Comparison of ENCODE assay signal across 26 cellular contexts in genomic region chr20:34569598-34569997, GRCh38.
"Had no signal": no experiment of that assay in that cellular context is flagged by ENCODE, and none has a peak within 500 bp of the region (broad histone marks: within the 10 kb centered on the region; RNA-seq: fewer than 3 reads in every experiment).

No MANE protein-coding gene starts in this region.

- H3K27ac Mint-ChIP-seq: naive thymus-derived CD8-positive, alpha-beta T cell; stimulated activated memory B cell treated with anti-CD40 and anti-IgM and Interleukin-4, amounts not matched to agents 10 μg/mL and 1 μg/mL and 100 μg/mL, for 72 hours; stimulated activated naive CD8-positive, alpha-beta T cell treated with anti-CD3 and anti-CD28 coated beads, Interleukin-15, amount 100 ng/mL, for 72 hours had no signal

- H3K9me3 ChIP-seq: heart left ventricle, mucosa of descending colon, neutrophil, psoas muscle, right lobe of liver, spleen, thoracic aorta had no signal

- FAIRE-seq: endometrium, frontal cortex, urothelium cell line had no signal

- H3K4me1 ChIP-seq: psoas muscle had no signal

- ATAC-seq: esophagus mucosa; heart left ventricle; left lobe of liver; mucosa of descending colon; naive thymus-derived CD8-positive, alpha-beta T cell; psoas muscle; right lobe of liver; stimulated activated memory B cell treated with anti-CD40 and anti-IgM and Interleukin-4, amounts not matched to agents 10 μg/mL and 1 μg/mL and 100 μg/mL, for 72 hours; stimulated activated naive CD8-positive, alpha-beta T cell treated with anti-CD3 and anti-CD28 coated beads, Interleukin-15, amount 100 ng/mL, for 72 hours had no signal

- H3K27ac ChIP-seq: dorsolateral prefrontal cortex, heart left ventricle, psoas muscle, right lobe of liver, spleen, thoracic aorta had no signal

- H3K36me3 ChIP-seq: neutrophil, right lobe of liver had no signal

- DNase-seq: cortex of kidney; dorsolateral prefrontal cortex; effector CD8-positive, alpha-beta T cell; heart left ventricle; hippocampal formation; kidney glomerular epithelial cell; mammary epithelial cell; mucosa of descending colon; naive thymus-derived CD8-positive, alpha-beta T cell; psoas muscle; retina; right lobe of liver; spleen; stimulated activated CD4-positive, alpha-beta T cell treated with anti-CD3 and anti-CD28 coated beads, Interleukin-15, amount 100 ng/mL, for 24 hours; stimulated activated CD4-positive, alpha-beta T cell treated with anti-CD3 and anti-CD28 coated beads, Interleukin-1b, Interleukin-23, amount 100 ng/mL, for 48 hours; stimulated activated CD4-positive, alpha-beta T cell treated with anti-CD3 and anti-CD28 coated beads, Interleukin-4, amount 100 ng/mL, for 24 hours; stimulated activated naive CD8-positive, alpha-beta T cell treated with anti-CD3 and anti-CD28 coated beads, Interleukin-15, amount 100 ng/mL, for 72 hours; trophoblast cell had no signal

- H3K4me3 ChIP-seq: dorsolateral prefrontal cortex, heart left ventricle, mucosa of descending colon, psoas muscle, right lobe of liver, spleen, thoracic aorta had no signal

- H3K27me3 Mint-ChIP-seq: naive thymus-derived CD8-positive, alpha-beta T cell; stimulated activated memory B cell treated with anti-CD40 and anti-IgM and Interleukin-4, amounts not matched to agents 10 μg/mL and 1 μg/mL and 100 μg/mL, for 72 hours; stimulated activated naive CD8-positive, alpha-beta T cell treated with anti-CD3 and anti-CD28 coated beads, Interleukin-15, amount 100 ng/mL, for 72 hours had no signal

- H3K4me3 Mint-ChIP-seq: naive thymus-derived CD8-positive, alpha-beta T cell; stimulated activated memory B cell treated with anti-CD40 and anti-IgM and Interleukin-4, amounts not matched to agents 10 μg/mL and 1 μg/mL and 100 μg/mL, for 72 hours; stimulated activated naive CD8-positive, alpha-beta T cell treated with anti-CD3 and anti-CD28 coated beads, Interleukin-15, amount 100 ng/mL, for 72 hours had no signal

- H3K9me3 Mint-ChIP-seq: naive thymus-derived CD8-positive, alpha-beta T cell; stimulated activated memory B cell treated with anti-CD40 and anti-IgM and Interleukin-4, amounts not matched to agents 10 μg/mL and 1 μg/mL and 100 μg/mL, for 72 hours; stimulated activated naive CD8-positive, alpha-beta T cell treated with anti-CD3 and anti-CD28 coated beads, Interleukin-15, amount 100 ng/mL, for 72 hours had no signal
